Comparison of ENCODE assay signal across 13 cellular contexts in genomic region chr11:86591631-86592030, GRCh38.
DNase-seq lines count a peak whose midpoint lies in the region; ATAC-seq and TF ChIP-seq lines count a peak whose summit lies in the region.
"Had no signal": no experiment of that assay in that cellular context is flagged by ENCODE, and none has a peak within 500 bp of the region (broad histone marks: within the 10 kb centered on the region; RNA-seq: fewer than 3 reads in every experiment).

No MANE protein-coding gene starts in this region.

- 93% methylated on average over 4 of the region's 4 CpGs for WGBS in gastroesophageal sphincter (ENCODE audit: low coverage in 1 of 2), 2 donors

- H3K4me1 ChIP-seq in RWPE2 (ENCODE audit: insufficient read depth, poor library complexity, severe bottlenecking) (peaks cover 40% of the 10 kb centered on the region), gastroesophageal sphincter (peaks cover 19 to 64% (median 25%) of the 10 kb centered on the region in 3 donors)
- peaks cover 0 to 7% of the 10 kb centered on the region in 2 donors for H3K4me1 ChIP-seq in naive thymus-derived CD4-positive, alpha-beta T cell (ENCODE audit: control insufficient read depth in 2 of 2, insufficient read depth in 2 of 2, low read length in 2 of 2)

- ATAC-seq in RWPE2 (ENCODE audit: low read depth) = no peak
- no peak for ATAC-seq in gastroesophageal sphincter
- ATAC-seq in naive thymus-derived CD4-positive, alpha-beta T cell = no peak

- peaks cover 49% of the 10 kb centered on the region for H3K4me1 Mint-ChIP-seq in activated CD4-positive, alpha-beta T cell treated with anti-CD3 and anti-CD28 coated beads, Interleukin-2, amount 10 ng/mL, durations not matched to agents 24 days and 14 days
- peaks cover 7 to 21% (median 14%) of the 10 kb centered on the region in 7 donors for H3K4me1 Mint-ChIP-seq in naive thymus-derived CD4-positive, alpha-beta T cell

- no peak for DNase-seq in activated CD4-positive, alpha-beta T cell treated with anti-CD3 and anti-CD28 coated beads, Interleukin-2, amount 10 ng/mL, durations not matched to agents 24 days and 14 days
- no peak for DNase-seq in activated CD4-positive, alpha-beta T cell treated with anti-CD3 and anti-CD28 coated beads, Interleukin-2, amount 50 U/mL, for 48 hours
- DNase-seq in RWPE2 (ENCODE audit: low spot score) (no peak), renal cortical epithelial cell (ENCODE audit: low read depth) (peak; percentile 81), NCI-H2107 treated with DMSO at 0.1 percent for 48 hours (lab: John Stamatoyannopoulos, UW; ENCODE audit: unreplicated experiment) (no peak), NCI-H1105 (lab: John Stamatoyannopoulos, UW) (no peak)
- no peak for DNase-seq in naive thymus-derived CD4-positive, alpha-beta T cell
- DNase-seq: H7; hippocampal formation; NCI-H1930; NCI-H510A; stimulated activated naive CD4-positive, alpha-beta T cell treated with Interleukin-2 at 50 U/mL for 16 hours had no signal

- no peaks in the 10 kb centered on the region for H3K27me3 ChIP-seq in RWPE2 (ENCODE audit: insufficient read depth, poor library complexity, severe bottlenecking)
- H3K27me3 ChIP-seq in gastroesophageal sphincter = no peaks in the 10 kb centered on the region
- no peaks in the 10 kb centered on the region for H3K27me3 ChIP-seq in naive thymus-derived CD4-positive, alpha-beta T cell (ENCODE audit: control insufficient read depth in 2 of 2, insufficient read depth in 2 of 2, low read length in 2 of 2)

- H3K27ac Mint-ChIP-seq in activated CD4-positive, alpha-beta T cell treated with anti-CD3 and anti-CD28 coated beads, Interleukin-2, amount 10 ng/mL, durations not matched to agents 24 days and 14 days = peak overlapping the region; percentile 82
- no peak overlapping the region for H3K27ac Mint-ChIP-seq in naive thymus-derived CD4-positive, alpha-beta T cell

- CTCF ChIA-PET in naive thymus-derived CD4-positive, alpha-beta T cell (lab: Charles Lee) = no interaction called here

- H3K36me3 ChIP-seq in RWPE2 (ENCODE audit: low read depth) (no peaks in the 10 kb centered on the region), gastroesophageal sphincter (no peaks in the 10 kb centered on the region)
- no peaks in the 10 kb centered on the region for H3K36me3 ChIP-seq in naive thymus-derived CD4-positive, alpha-beta T cell (ENCODE audit: control insufficient read depth in 2 of 3, insufficient read depth in 3 of 3, low read length in 3 of 3)

- no peaks in the 10 kb centered on the region for H3K9me3 ChIP-seq in RWPE2 (ENCODE audit: severe bottlenecking)
- no peaks in the 10 kb centered on the region for H3K9me3 ChIP-seq in gastroesophageal sphincter
- H3K9me3 ChIP-seq in naive thymus-derived CD4-positive, alpha-beta T cell (ENCODE audit: control insufficient read depth in 2 of 3, low read length in 3 of 3) = no peaks in the 10 kb centered on the region

- no peak for TF ChIP-seq EP300 in gastroesophageal sphincter (IDR thresholded peaks at IDR 0.05)

- H3K9me3 Mint-ChIP-seq in activated CD4-positive, alpha-beta T cell treated with anti-CD3 and anti-CD28 coated beads, Interleukin-2, amount 10 ng/mL, durations not matched to agents 24 days and 14 days = peaks cover 3% of the 10 kb centered on the region
- peaks cover 0 to 2% (median 0%) of the 10 kb centered on the region in 11 donors for H3K9me3 Mint-ChIP-seq in naive thymus-derived CD4-positive, alpha-beta T cell

- no peak overlapping the region for H3K4me3 ChIP-seq in RWPE2 (ENCODE audit: severe bottlenecking)
- no peak overlapping the region for H3K4me3 ChIP-seq in gastroesophageal sphincter
- no peak overlapping the region for H3K4me3 ChIP-seq in naive thymus-derived CD4-positive, alpha-beta T cell (ENCODE audit: low read length)

- H3K36me3 Mint-ChIP-seq in activated CD4-positive, alpha-beta T cell treated with anti-CD3 and anti-CD28 coated beads, Interleukin-2, amount 10 ng/mL, durations not matched to agents 24 days and 14 days (ENCODE audit: low read depth) = peaks cover 5% of the 10 kb centered on the region
- no peaks in the 10 kb centered on the region for H3K36me3 Mint-ChIP-seq in naive thymus-derived CD4-positive, alpha-beta T cell

- POLR2A ChIA-PET in naive thymus-derived CD4-positive, alpha-beta T cell (lab: Charles Lee) = no interaction called here

- no peak for TF ChIP-seq POLR2A in gastroesophageal sphincter (IDR thresholded peaks at IDR 0.05)

- H3K4me3 Mint-ChIP-seq in activated CD4-positive, alpha-beta T cell treated with anti-CD3 and anti-CD28 coated beads, Interleukin-2, amount 10 ng/mL, durations not matched to agents 24 days and 14 days = peak overlapping the region; percentile 19
- no peak overlapping the region for H3K4me3 Mint-ChIP-seq in naive thymus-derived CD4-positive, alpha-beta T cell

- intact Hi-C loops in activated CD4-positive, alpha-beta T cell treated with anti-CD3 and anti-CD28 coated beads, Interleukin-2, amount 10 ng/mL, durations not matched to agents 24 days and 14 days (cut with micrococcal nuclease) = loop anchor here (2.0 kb wide), 3 partner anchors 143 to 645 kb away; no protein-coding TSS in a partner anchor
- intact Hi-C loops in naive thymus-derived CD4-positive, alpha-beta T cell (cut with micrococcal nuclease) = loop anchor here in 1 of 2 donors (5.0 kb wide), 1 partner anchor 216 kb away; no protein-coding TSS in a partner anchor

- H3K27ac ChIP-seq in RWPE2 (ENCODE audit: poor library complexity, severe bottlenecking) (peak overlapping the region; percentile 90), gastroesophageal sphincter (peak overlapping the region; percentile 9 to 66 (median 61))
- H3K27ac ChIP-seq in naive thymus-derived CD4-positive, alpha-beta T cell (ENCODE audit: low read depth, low read length) = no peak overlapping the region

- no peaks in the 10 kb centered on the region for H3K27me3 Mint-ChIP-seq in activated CD4-positive, alpha-beta T cell treated with anti-CD3 and anti-CD28 coated beads, Interleukin-2, amount 10 ng/mL, durations not matched to agents 24 days and 14 days
- H3K27me3 Mint-ChIP-seq in naive thymus-derived CD4-positive, alpha-beta T cell = no peaks in the 10 kb centered on the region

- TF ChIP-seq CTCF in RWPE2 (IDR thresholded peaks at IDR 0.05; ENCODE audit: poor library complexity, severe bottlenecking) = no peak
- TF ChIP-seq CTCF in gastroesophageal sphincter (IDR thresholded peaks at IDR 0.05) = no peak
